12 cellular contexts compared by ENCODE assay signal in the genomic region with DNA sequence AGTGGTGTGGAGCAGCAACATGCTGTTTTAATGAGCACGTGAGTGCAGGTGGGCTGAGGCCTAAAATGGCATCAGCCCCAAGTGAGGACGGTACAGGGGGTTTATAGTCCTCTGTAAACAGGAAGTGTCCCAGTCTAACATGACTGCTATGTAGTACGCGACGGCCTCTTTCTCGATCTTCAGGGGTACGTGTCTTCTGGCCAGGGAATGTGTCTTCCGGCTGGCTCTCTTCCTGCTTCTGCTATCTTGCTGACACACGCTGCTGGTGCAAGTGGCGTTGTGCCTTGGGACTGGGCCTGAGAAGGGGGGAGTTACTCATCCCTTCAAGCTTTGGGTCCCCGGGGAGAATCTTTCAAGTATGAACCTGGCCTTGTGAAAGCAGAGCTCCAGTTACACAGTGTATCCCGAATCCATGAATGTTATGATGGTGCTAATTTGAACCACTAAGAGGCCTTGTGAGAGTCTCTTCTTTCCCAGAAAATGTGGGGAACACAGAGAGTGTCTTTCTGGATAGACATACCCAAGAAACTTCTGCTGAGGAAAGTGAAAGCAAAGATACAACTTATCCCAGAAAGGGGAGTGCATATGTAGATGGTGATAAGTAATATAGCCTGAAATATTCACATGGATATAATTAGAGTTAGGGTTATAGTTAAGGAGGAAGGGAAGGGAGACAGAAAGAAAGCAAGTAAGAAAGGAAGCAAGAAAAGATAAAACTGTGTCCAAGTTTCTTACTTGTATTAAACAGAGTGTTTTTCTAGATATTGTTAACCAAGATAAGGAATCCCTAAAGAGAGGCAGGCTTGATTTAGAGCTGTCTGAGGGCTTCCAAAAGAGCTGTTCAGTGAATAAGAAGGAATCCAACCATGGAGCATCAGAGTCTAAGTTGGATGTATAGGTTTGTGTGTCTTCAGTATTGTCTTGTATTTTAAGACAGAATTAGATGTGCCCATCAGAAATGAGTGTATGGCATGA. TPM values are rescaled to one million over a fixed set of nuclear protein-coding genes. Genes with fewer than 3 reads are reported as not detected.
A peak's percentile ranks its signal among the peaks of the same experiment; 100 is the strongest.
DNase-seq lines count a peak whose midpoint lies in the region; ATAC-seq and TF ChIP-seq lines count a peak whose summit lies in the region.
"Had no signal": no experiment of that assay in that cellular context is flagged by ENCODE, and none has a peak within 500 bp of the region (broad histone marks: within the 10 kb centered on the region; RNA-seq: fewer than 3 reads in every experiment).

No MANE protein-coding gene starts in this region.

- DNase-seq in GF-D8 (lab: John Stamatoyannopoulos, UW) (peak; percentile 21), T-helper 17 cell (no peak), fibroblast of peridontal ligament (ENCODE audit: extremely low read depth) (peak; percentile 66), osteoblast (ENCODE audit: insufficient read length, low spot score, missing footprints) (peak; percentile 82), NCI-H146 (lab: John Stamatoyannopoulos, UW) (no peak), sciatic nerve (ENCODE audit: low spot score) (no peak)
- DNase-seq: endodermal cell, MV-4-11, RPMI8226 had no signal

- H3K36me3 Mint-ChIP-seq in T-helper 17 cell (ENCODE audit: low read depth): peaks cover 11% of the 10 kb centered on the region

- no peaks in the 10 kb centered on the region for H3K27me3 ChIP-seq in osteoblast (ENCODE audit: insufficient read depth, low read length)
- H3K27me3 ChIP-seq: vagina had no signal

- H3K4me3 ChIP-seq in osteoblast (ENCODE audit: insufficient read depth, low read length): no peak overlapping the region
- H3K4me3 ChIP-seq: vagina had no signal

- peak overlapping the region; percentile 17 for H3K27ac ChIP-seq in osteoblast (ENCODE audit: low read depth, low read length)
- H3K27ac ChIP-seq: vagina had no signal

- peak overlapping the region; percentile 52 for H3K4me2 ChIP-seq in osteoblast (ENCODE audit: insufficient read depth, low read length)

- H4K20me1 ChIP-seq in osteoblast (ENCODE audit: insufficient read depth, low read length): peaks cover 2% of the 10 kb centered on the region

- peaks cover 39% of the 10 kb centered on the region for H3K4me1 Mint-ChIP-seq in T-helper 17 cell

- H3K27me3 Mint-ChIP-seq in T-helper 17 cell: no peaks in the 10 kb centered on the region

- no peaks in the 10 kb centered on the region for H3K9me3 ChIP-seq in T-helper 17 cell (ENCODE audit: control insufficient read depth, low read length, poor library complexity, severe bottlenecking)
- no peaks in the 10 kb centered on the region for H3K9me3 ChIP-seq in osteoblast (ENCODE audit: low read depth, low read length)
- H3K9me3 ChIP-seq: vagina had no signal

- peaks cover 16% of the 10 kb centered on the region for H3K4me1 ChIP-seq in osteoblast (ENCODE audit: insufficient read depth, low read length)

- ATAC-seq in T-helper 17 cell: no peak
- ATAC-seq in GM19023 (IDR thresholded peaks at IDR 0.05; ENCODE audit: unreplicated experiment): no peak
- no peak for ATAC-seq in sciatic nerve
- ATAC-seq in GM19455 (IDR thresholded peaks at IDR 0.05; ENCODE audit: unreplicated experiment): no peak

- intact Hi-C loops in sciatic nerve (cut with DNase I): no loop called here

- no peak for TF ChIP-seq CTCF in osteoblast (IDR thresholded peaks at IDR 0.05; ENCODE audit: extremely low read depth, low read depth, low read length)

- peak overlapping the region; percentile 84 for H3K27ac Mint-ChIP-seq in T-helper 17 cell
- H3K27ac Mint-ChIP-seq: endodermal cell had no signal

- H2AFZ ChIP-seq in osteoblast (ENCODE audit: low read length): no peak overlapping the region

- peaks cover 52% of the 10 kb centered on the region for H3K79me2 ChIP-seq in osteoblast (ENCODE audit: insufficient read depth, low read length)

- no peak overlapping the region for H3K4me3 Mint-ChIP-seq in T-helper 17 cell
- H3K4me3 Mint-ChIP-seq: endodermal cell had no signal

- H3K36me3 ChIP-seq in osteoblast (ENCODE audit: insufficient read depth, low read length): peaks cover 22% of the 10 kb centered on the region

RNA-seq across cellular contexts. Expression of a gene that starts 35.5 kb away (rescaled TPM):
- total RNA-seq in T-helper 17 cell (10 to 100 TPM; 33.0 to 44.0 TPM), osteoblast (3.5 and 3.6 TPM in 2 replicates), sciatic nerve (5.7 TPM)

RNA-seq across cellular contexts. Expression of a gene that starts 45.1 kb away (rescaled TPM):
- total RNA-seq in T-helper 17 cell (10 to 100 TPM; 68.0 to 69.9 TPM), osteoblast (31.1 and 39.8 TPM in 2 replicates), sciatic nerve (47.5 TPM)

Comparison
In these comparisons a context has a peak if more than half of its experiments do, and no peak if none do; other contexts are left out.
1. DNase-seq: peak in GF-D8 (single experiment), fibroblast of peridontal ligament (single experiment) and osteoblast (single experiment); none in T-helper 17 cell (0 of 3), NCI-H146 (single experiment) and sciatic nerve (single experiment).